Comparison of ENCODE assay signal across 8 cellular contexts in genomic region chrX:138711399-138712347, GRCh38. TPM values are rescaled to one million over a fixed set of nuclear protein-coding genes. Genes with fewer than 3 reads are reported as not detected.
DNase-seq lines count a peak whose midpoint lies in the region; ATAC-seq and TF ChIP-seq lines count a peak whose summit lies in the region.

TSS of gene FGF13 (minus strand) at chrX:138711717. CDS start at chrX:138711003, 714 bp downstream.

- H3K27me3 ChIP-seq in BE2C = no peaks in the 10 kb centered on the region

- DNase-seq in BE2C (peak; percentile 8), Kasumi-1 (lab: John Stamatoyannopoulos, UW) (peak; percentile 27 to 60), ecto neural progenitor cell (ENCODE audit: low spot score) (peak; percentile 75), mucosa of descending colon (peak in 2 of 3 donors; percentile 14 to 41), immature natural killer cell (no peak)
- DNase-seq in activated CD4-positive, alpha-beta T cell treated with anti-CD3 and anti-CD28 coated beads, Interleukin-2, amount 50 U/mL, for 1 hour = no peak

- no peaks in the 10 kb centered on the region for H3K4me1 ChIP-seq in BE2C
- no peaks in the 10 kb centered on the region for H3K4me1 ChIP-seq in mucosa of descending colon (ENCODE audit: low read depth)

- intact Hi-C loops in mucosa of descending colon (cut with DNase I, micrococcal nuclease) = no loop called here

- TF ChIP-seq CTCF in BE2C (IDR thresholded peaks at IDR 0.05; ENCODE audit: low read depth, low read length) (no peak), mucosa of descending colon (IDR thresholded peaks at IDR 0.05) (no peak)

- no peaks in the 10 kb centered on the region for H3K4me1 Mint-ChIP-seq in immature natural killer cell

- no peaks in the 10 kb centered on the region for H3K36me3 Mint-ChIP-seq in immature natural killer cell

- no peaks in the 10 kb centered on the region for H3K36me3 ChIP-seq in BE2C
- H3K36me3 ChIP-seq in mucosa of descending colon (ENCODE audit: low read depth) = no peaks in the 10 kb centered on the region

- H3K4me3 Mint-ChIP-seq in immature natural killer cell = peak within 1 kb of the TSS in 1 of 5 donors; percentile 9

- H3K9me3 Mint-ChIP-seq in immature natural killer cell = peaks cover 0 to 2% (median 0%) of the 10 kb centered on the region in 6 donors

- H3K27ac Mint-ChIP-seq in immature natural killer cell = no peak within 1 kb of the TSS

- ATAC-seq in mucosa of descending colon (no peak), GM21786 (IDR thresholded peaks at IDR 0.05; ENCODE audit: unreplicated experiment) (no peak), GM19324 (IDR thresholded peaks at IDR 0.05; ENCODE audit: low FRiP score, unreplicated experiment) (no peak)

- H3K4me3 ChIP-seq in BE2C (ENCODE audit: low read depth, low read length) = no peak within 1 kb of the TSS
- no peak within 1 kb of the TSS for H3K4me3 ChIP-seq in mucosa of descending colon

- H3K9me3 ChIP-seq in BE2C = no peaks in the 10 kb centered on the region
- H3K9me3 ChIP-seq in mucosa of descending colon = no peaks in the 10 kb centered on the region

- peaks cover 2 to 25% (median 9%) of the 10 kb centered on the region in 3 donors for H3K27me3 Mint-ChIP-seq in immature natural killer cell (ENCODE audit: low read depth in 3 of 3)

RNA-seq across cellular contexts. Expression of gene FGF13, which starts in this region (rescaled TPM):
- polyA plus RNA-seq in BE2C (2012; ENCODE audit: insufficient read depth, insufficient read length, low read depth) = 18.0 TPM
- 10 to 100 TPM in 1 of 3 donors, 1 to 10 TPM in 2; 2.3 to 12.8 (median 2.7) TPM for total RNA-seq in mucosa of descending colon
- polyA plus RNA-seq in immature natural killer cell = not detected

Comparison
In these comparisons a context has a peak if more than half of its experiments do, and no peak if none do; other contexts are left out.
1. DNase-seq: peak in BE2C (single experiment), Kasumi-1 (2 of 2), ecto neural progenitor cell (single experiment) and mucosa of descending colon (2 of 3); none in immature natural killer cell (0 of 3) and activated CD4-positive, alpha-beta T cell treated with anti-CD3 and anti-CD28 coated beads, Interleukin-2, amount 50 U/mL, for 1 hour (single experiment).